ENCODE assay signal across 7 cellular contexts in genomic region chr3:156535162-156535627, GRCh38. TPM values are rescaled to one million over a fixed set of nuclear protein-coding genes. Genes with fewer than 3 reads are reported as not detected.
A peak's percentile ranks its signal among the peaks of the same experiment; 100 is the strongest.
DNase-seq lines count a peak whose midpoint lies in the region; ATAC-seq, FAIRE-seq and TF ChIP-seq lines count a peak whose summit lies in the region.

No MANE protein-coding gene starts in this region.

- FAIRE-seq in GM12892 (lab: Jason Lieb, UNC), result no peak

- no peak overlapping the region for H3K4me3 ChIP-seq in astrocyte of the spinal cord (ENCODE audit: low read depth, low read length)

- peak; percentile 20 for TF ChIP-seq CTCF in astrocyte of the spinal cord (IDR thresholded peaks at IDR 0.05; ENCODE audit: low read depth, low read length)

- peak; percentile 90 for ATAC-seq in stimulated activated naive CD8-positive, alpha-beta T cell treated with anti-CD3 and anti-CD28 coated beads, Interleukin-15, Interleukin-2, amounts not matched to agents 100 U/mL and 50 U/mL, for 24 hours
- no peak for ATAC-seq in GM18907 (IDR thresholded peaks at IDR 0.05; ENCODE audit: unreplicated experiment)
- ATAC-seq in HG03457 (IDR thresholded peaks at IDR 0.05; ENCODE audit: unreplicated experiment), result no peak

- in situ Hi-C loops in astrocyte of the spinal cord (cut with HindIII; ENCODE audit: low sequenced_read_pairs), result no loop called here

- DNase-seq in GM12892 (ENCODE audit: insufficient read length) (no peak), NCI-H2196 treated with DMSO at 0.1 percent for 48 hours (lab: John Stamatoyannopoulos, UW; ENCODE audit: unreplicated experiment) (peak; percentile 26), astrocyte of the spinal cord (ENCODE audit: low read depth, low spot score) (peak; percentile 100), iris pigment epithelial cell (ENCODE audit: low read depth) (peak; percentile 100)
- peak; percentile 49 for DNase-seq in stimulated activated naive CD8-positive, alpha-beta T cell treated with anti-CD3 and anti-CD28 coated beads, Interleukin-15, Interleukin-2, amounts not matched to agents 100 U/mL and 50 U/mL, for 24 hours

- TF ChIP-seq POLR2A in GM12892 (IDR thresholded peaks at IDR 0.05; ENCODE audit: low read depth, low read length), result peak; percentile 13; the same call in 1 of the 2 replicates

RNA-seq across cellular contexts. Expression of gene SSR3, which starts 19.7 kb away (rescaled TPM):
- 200 TPM for polyA plus RNA-seq in GM12892 (2012; ENCODE audit: missing spikeins)
